Comparison of ENCODE assay signal across 10 cellular contexts in the genomic region with DNA sequence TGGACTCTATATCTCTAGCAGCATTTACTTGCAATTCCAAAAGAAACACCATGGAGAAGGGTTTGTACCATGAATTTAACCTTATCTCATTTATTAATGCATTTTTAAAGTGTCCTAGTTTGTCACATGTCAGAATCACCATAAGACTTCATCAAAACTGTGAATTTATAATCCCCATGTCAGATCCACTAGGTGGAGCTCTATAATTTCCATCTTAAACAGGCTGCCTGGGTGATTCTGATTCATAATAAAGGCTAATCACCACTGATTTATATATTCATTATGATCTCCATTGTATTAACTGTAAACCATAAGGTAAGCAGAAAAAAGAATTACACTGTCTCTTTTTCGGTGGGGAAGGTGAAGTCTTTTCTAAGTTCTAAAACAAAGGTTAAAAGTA. TPM values are rescaled to one million over a fixed set of nuclear protein-coding genes. Genes with fewer than 3 reads are reported as not detected.
A peak's percentile ranks its signal among the peaks of the same experiment; 100 is the strongest.
DNase-seq lines count a peak whose midpoint lies in the region; TF ChIP-seq lines count a peak whose summit lies in the region.
"Had no signal": no experiment of that assay in that cellular context is flagged by ENCODE, and none has a peak within 500 bp of the region (broad histone marks: within the 10 kb centered on the region; RNA-seq: fewer than 3 reads in every experiment).

No MANE protein-coding gene starts in this region.

- H3K9me2 ChIP-seq in neural cell (ENCODE audit: insufficient read depth, low read length), result no peaks in the 10 kb centered on the region

- H3K4me1 ChIP-seq in KMS-11 (ENCODE audit: low read depth, poor library complexity, severe bottlenecking), result no peaks in the 10 kb centered on the region
- H3K4me1 ChIP-seq: SJSA1, thyroid gland had no signal

- TF ChIP-seq RAD21 in neural cell (conservative IDR thresholded peaks at IDR 0.05), result no peak

- no peak for TF ChIP-seq EP300 in neural cell (conservative IDR thresholded peaks at IDR 0.05; ENCODE audit: poor library complexity, severe bottlenecking)

- no peaks in the 10 kb centered on the region for H4K20me1 ChIP-seq in KMS-11 (ENCODE audit: insufficient read depth)
- H4K20me1 ChIP-seq in neural cell (ENCODE audit: insufficient read depth), result no peaks in the 10 kb centered on the region

- H3K79me2 ChIP-seq in KMS-11 (ENCODE audit: insufficient read depth, low read depth) (no peaks in the 10 kb centered on the region), neural cell (replicated peaks; ENCODE audit: insufficient read depth, low read length) (no peaks in the 10 kb centered on the region)

- in situ Hi-C loops in T47D (cut with HindIII; ENCODE audit: low pct_unique_long_range_greater_than_20kb, low sequenced_read_pairs), result no loop called here

- DNase-seq in DMS 273 (lab: John Stamatoyannopoulos, UW; ENCODE audit: unreplicated experiment) (peak; percentile 46), DMS 273 treated with DMSO at 0.1 percent for 48 hours (lab: John Stamatoyannopoulos, UW) (no peak), T47D (ENCODE audit: low read depth in 1 of 2, low spot score in 1 of 2) (peak; percentile 4 to 7), SK-N-DZ (ENCODE audit: low spot score) (no peak), T-helper 1 cell (no peak)
- DNase-seq in stimulated activated CD4-positive, alpha-beta T cell treated with anti-CD3 and anti-CD28 coated beads, Interleukin-2, amount 100 ng/mL, for 48 hours, result no peak
- DNase-seq: thyroid gland had no signal

- no peak overlapping the region for H3K4me2 ChIP-seq in KMS-11
- H3K4me2 ChIP-seq in neural cell (ENCODE audit: low read length), result no peak overlapping the region

- TF ChIP-seq CTCF in KMS-11 (conservative IDR thresholded peaks at IDR 0.05; ENCODE audit: low read depth, low read length) (peak; percentile 52), neural cell (IDR thresholded peaks at IDR 0.05; ENCODE audit: poor library complexity, severe bottlenecking) (peak; percentile 29)

- no peaks in the 10 kb centered on the region for H3K9me3 ChIP-seq in neural cell (ENCODE audit: low read length)
- H3K9me3 ChIP-seq: SJSA1, thyroid gland had no signal

- H3F3A ChIP-seq in neural cell (ENCODE audit: insufficient read depth, low read length, poor library complexity, severe bottlenecking), result no peaks in the 10 kb centered on the region

- no peak overlapping the region for H2AFZ ChIP-seq in KMS-11 (ENCODE audit: low read depth)
- H2AFZ ChIP-seq in neural cell (ENCODE audit: low read depth, low read length), result no peak overlapping the region

- H3K27ac ChIP-seq in KMS-11 (no peak overlapping the region), neural cell (ENCODE audit: low read length) (no peak overlapping the region)
- H3K27ac ChIP-seq: SJSA1, thyroid gland had no signal

- H3K4me3 ChIP-seq in KMS-11 (IDR thresholded peaks at IDR 0.05; ENCODE audit: insufficient read depth, low read depth, low read length), result no peak overlapping the region
- no peak overlapping the region for H3K4me3 ChIP-seq in neural cell (ENCODE audit: low read length)
- H3K4me3 ChIP-seq: SJSA1, thyroid gland had no signal

- H3K9ac ChIP-seq in KMS-11 (no peak overlapping the region), neural cell (ENCODE audit: low read length) (no peak overlapping the region)

- H3K36me3 ChIP-seq in KMS-11 (ENCODE audit: insufficient read depth) (no peaks in the 10 kb centered on the region), neural cell (ENCODE audit: insufficient read depth, low read length) (no peaks in the 10 kb centered on the region)
- H3K36me3 ChIP-seq: SJSA1, thyroid gland had no signal

- H3K27me3 ChIP-seq in KMS-11 (ENCODE audit: insufficient read depth, low read depth), result no peaks in the 10 kb centered on the region
- no peaks in the 10 kb centered on the region for H3K27me3 ChIP-seq in neural cell (ENCODE audit: insufficient read depth, low read depth, low read length)
- H3K27me3 ChIP-seq: SJSA1, thyroid gland had no signal

TF ChIP-seq in neural cell, 6 proteins besides CTCF, POLR2A, EP300 and RAD21:
- TF ChIP-seq SMC3 (conservative IDR thresholded peaks at IDR 0.05; ENCODE audit: poor library complexity) (no peak), TAF1 (IDR thresholded peaks at IDR 0.05; ENCODE audit: low read depth) (no peak), MXI1 (conservative IDR thresholded peaks at IDR 0.05; ENCODE audit: poor library complexity, severe bottlenecking) (no peak), EZH2 (IDR thresholded peaks at IDR 0.05; ENCODE audit: borderline replicate concordance, insufficient read depth, low read length, poor library complexity, severe bottlenecking) (no peak), POLR2AphosphoS5 (IDR thresholded peaks at IDR 0.05) (no peak)
- TF ChIP-seq, protein P1, sequence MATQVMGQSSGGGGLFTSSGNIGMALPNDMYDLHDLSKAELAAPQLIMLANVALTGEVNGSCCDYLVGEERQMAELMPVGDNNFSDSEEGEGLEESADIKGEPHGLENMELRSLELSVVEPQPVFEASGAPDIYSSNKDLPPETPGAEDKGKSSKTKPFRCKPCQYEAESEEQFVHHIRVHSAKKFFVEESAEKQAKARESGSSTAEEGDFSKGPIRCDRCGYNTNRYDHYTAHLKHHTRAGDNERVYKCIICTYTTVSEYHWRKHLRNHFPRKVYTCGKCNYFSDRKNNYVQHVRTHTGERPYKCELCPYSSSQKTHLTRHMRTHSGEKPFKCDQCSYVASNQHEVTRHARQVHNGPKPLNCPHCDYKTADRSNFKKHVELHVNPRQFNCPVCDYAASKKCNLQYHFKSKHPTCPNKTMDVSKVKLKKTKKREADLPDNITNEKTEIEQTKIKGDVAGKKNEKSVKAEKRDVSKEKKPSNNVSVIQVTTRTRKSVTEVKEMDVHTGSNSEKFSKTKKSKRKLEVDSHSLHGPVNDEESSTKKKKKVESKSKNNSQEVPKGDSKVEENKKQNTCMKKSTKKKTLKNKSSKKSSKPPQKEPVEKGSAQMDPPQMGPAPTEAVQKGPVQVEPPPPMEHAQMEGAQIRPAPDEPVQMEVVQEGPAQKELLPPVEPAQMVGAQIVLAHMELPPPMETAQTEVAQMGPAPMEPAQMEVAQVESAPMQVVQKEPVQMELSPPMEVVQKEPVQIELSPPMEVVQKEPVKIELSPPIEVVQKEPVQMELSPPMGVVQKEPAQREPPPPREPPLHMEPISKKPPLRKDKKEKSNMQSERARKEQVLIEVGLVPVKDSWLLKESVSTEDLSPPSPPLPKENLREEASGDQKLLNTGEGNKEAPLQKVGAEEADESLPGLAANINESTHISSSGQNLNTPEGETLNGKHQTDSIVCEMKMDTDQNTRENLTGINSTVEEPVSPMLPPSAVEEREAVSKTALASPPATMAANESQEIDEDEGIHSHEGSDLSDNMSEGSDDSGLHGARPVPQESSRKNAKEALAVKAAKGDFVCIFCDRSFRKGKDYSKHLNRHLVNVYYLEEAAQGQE (IDR thresholded peaks at IDR 0.05; ENCODE audit: borderline replicate concordance), result no peak
TF ChIP-seq in neural cell: peak in this region for 0.

RNA-seq across cellular contexts. Expression of gene TCEAL2, which starts 4.0 kb away (rescaled TPM):
- polyA plus RNA-seq in neural cell, result not detected in 2 replicates
- not detected in 2 replicates for polyA minus RNA-seq in neural cell
- polyA plus RNA-seq in SK-N-DZ (2014; cell fraction: cytosol; rRNA removed), result 0.38 TPM in 1 of 2 replicates, not detected in the other
- 1.1 TPM in 1 of 2 replicates, not detected in the other for polyA plus RNA-seq in SK-N-DZ (2014; cell fraction: nucleus; rRNA removed)

RNA-seq across cellular contexts. Expression of gene TCEAL6, which starts 12.8 kb away (rescaled TPM):
- not detected in 2 replicates for polyA plus RNA-seq in neural cell
- polyA minus RNA-seq in neural cell, result not detected in 2 replicates
- not detected in 2 replicates for polyA plus RNA-seq in SK-N-DZ (2014; cell fraction: cytosol; rRNA removed)
- not detected in 2 replicates for polyA plus RNA-seq in SK-N-DZ (2014; cell fraction: nucleus; rRNA removed)

RNA-seq across cellular contexts. Expression of gene BEX5, which starts 26.3 kb away (rescaled TPM):
- 9.2 and 17.8 TPM in 2 replicates for polyA plus RNA-seq in neural cell
- 1.7 and 2.3 TPM in 2 replicates for polyA minus RNA-seq in neural cell
- polyA plus RNA-seq in SK-N-DZ (2014; cell fraction: cytosol; rRNA removed), result 0.43 TPM in 1 of 2 replicates, not detected in the other
- polyA plus RNA-seq in SK-N-DZ (2014; cell fraction: nucleus; rRNA removed), result not detected in 2 replicates

Comparison
In these comparisons a context has a peak if more than half of its experiments do, and no peak if none do; other contexts are left out.
1. DNase-seq: peak in DMS 273 (single experiment) and T47D (2 of 2); none in DMS 273 treated with DMSO at 0.1 percent for 48 hours (single experiment), stimulated activated CD4-positive, alpha-beta T cell treated with anti-CD3 and anti-CD28 coated beads, Interleukin-2, amount 100 ng/mL, for 48 hours (0 of 2), SK-N-DZ (single experiment) and T-helper 1 cell (0 of 5).